9 cellular contexts compared by ENCODE assay signal in genomic region chr12:57241556-57242310, GRCh38. TPM values are rescaled to one million over a fixed set of nuclear protein-coding genes. Genes with fewer than 3 reads are reported as not detected.
DNase-seq lines count a peak whose midpoint lies in the region; TF ChIP-seq lines count a peak whose summit lies in the region.
"Had no signal": no experiment of that assay in that cellular context is flagged by ENCODE, and none has a peak within 500 bp of the region (broad histone marks: within the 10 kb centered on the region; RNA-seq: fewer than 3 reads in every experiment).

No MANE protein-coding gene starts in this region.

- H3K27ac Mint-ChIP-seq in IgD-negative memory B cell (peak overlapping the region; percentile 85 to 98 (median 96)), neural crest cell (ENCODE audit: unreplicated experiment) (no peak overlapping the region)
- no peak overlapping the region for H3K27ac Mint-ChIP-seq in activated naive CD8-positive, alpha-beta T cell treated with anti-CD3 and anti-CD28 coated beads for 36 hours

- DNase-seq in DMS 273 (lab: John Stamatoyannopoulos, UW; ENCODE audit: unreplicated experiment) (peak; percentile 50), DMS 273 treated with DMSO at 0.1 percent for 48 hours (lab: John Stamatoyannopoulos, UW) (no peak), neural crest cell (ENCODE audit: low read depth, low spot score) (no peak)
- DNase-seq in activated naive CD8-positive, alpha-beta T cell treated with anti-CD3 and anti-CD28 coated beads for 36 hours, result no peak
- no peak for DNase-seq in activated effector memory CD4-positive, alpha-beta T cell treated with Interleukin-2 at 50 U/mL for 16 hours
- DNase-seq in stimulated activated CD4-positive, alpha-beta T cell treated with anti-CD3 and anti-CD28 coated beads, Interleukin-15, amount 100 ng/mL, for 24 hours, result no peak
- no peak for DNase-seq in stimulated activated CD4-positive, alpha-beta T cell treated with anti-CD3 and anti-CD28 coated beads, Interleukin-2, amount 100 ng/mL, for 24 hours

- H3K9me3 Mint-ChIP-seq in IgD-negative memory B cell (no peaks in the 10 kb centered on the region), neural crest cell (no peaks in the 10 kb centered on the region)
- H3K9me3 Mint-ChIP-seq in activated naive CD8-positive, alpha-beta T cell treated with anti-CD3 and anti-CD28 coated beads for 36 hours, result no peaks in the 10 kb centered on the region

- H3K36me3 Mint-ChIP-seq in IgD-negative memory B cell (no peaks in the 10 kb centered on the region), neural crest cell (ENCODE audit: low read depth) (no peaks in the 10 kb centered on the region)
- peaks cover 3% of the 10 kb centered on the region for H3K36me3 Mint-ChIP-seq in activated naive CD8-positive, alpha-beta T cell treated with anti-CD3 and anti-CD28 coated beads for 36 hours

- no peak for TF ChIP-seq CTCF in neural crest cell (conservative IDR thresholded peaks at IDR 0.05)

- H3K4me1 Mint-ChIP-seq in IgD-negative memory B cell (peaks cover 36 to 47% (median 41%) of the 10 kb centered on the region in 3 donors), neural crest cell (peaks cover 57% of the 10 kb centered on the region)
- peaks cover 53% of the 10 kb centered on the region for H3K4me1 Mint-ChIP-seq in activated naive CD8-positive, alpha-beta T cell treated with anti-CD3 and anti-CD28 coated beads for 36 hours

- peaks cover 48% of the 10 kb centered on the region for H3K27me3 Mint-ChIP-seq in IgD-negative memory B cell
- peaks cover 73% of the 10 kb centered on the region for H3K27me3 Mint-ChIP-seq in activated naive CD8-positive, alpha-beta T cell treated with anti-CD3 and anti-CD28 coated beads for 36 hours
- peaks cover 80% of the 10 kb centered on the region for H3K27me3 Mint-ChIP-seq in neural crest cell (ENCODE audit: low read depth)

- H3K4me3 Mint-ChIP-seq in IgD-negative memory B cell (peak overlapping the region; percentile 88 to 96 (median 94)), neural crest cell (peak overlapping the region; percentile 90)
- peak overlapping the region; percentile 48 for H3K4me3 Mint-ChIP-seq in activated naive CD8-positive, alpha-beta T cell treated with anti-CD3 and anti-CD28 coated beads for 36 hours

RNA-seq across cellular contexts. Expression of gene STAC3, which starts 9.3 kb away (rescaled TPM):
- 2.4 TPM for polyA plus RNA-seq in IgD-negative memory B cell
- total RNA-seq in activated naive CD8-positive, alpha-beta T cell treated with anti-CD3 and anti-CD28 coated beads for 36 hours, result 1 to 10 TPM; 2.0 to 2.6 TPM
- 3.8 and 4.1 TPM in 2 replicates for total RNA-seq in neural crest cell

RNA-seq across cellular contexts. Expression of gene SHMT2, which starts 12.2 kb away (rescaled TPM):
- polyA plus RNA-seq in IgD-negative memory B cell, result 176 TPM
- total RNA-seq in activated naive CD8-positive, alpha-beta T cell treated with anti-CD3 and anti-CD28 coated beads for 36 hours, result 100 to 1,000 TPM; 517 to 532 TPM
- total RNA-seq in neural crest cell, result 225 and 230 TPM in 2 replicates

RNA-seq across cellular contexts. Expression of gene NXPH4, which starts 25.1 kb away (rescaled TPM):
- polyA plus RNA-seq in IgD-negative memory B cell, result 8.3 TPM
- total RNA-seq in activated naive CD8-positive, alpha-beta T cell treated with anti-CD3 and anti-CD28 coated beads for 36 hours, result under 1 TPM; 0.19 to 0.26 TPM
- total RNA-seq in neural crest cell, result 0.71 and 0.91 TPM in 2 replicates
- total RNA-seq: transverse colon had no signal

Comparison
In these comparisons a context has a peak if more than half of its experiments do, and no peak if none do; other contexts are left out.
1. H3K27ac Mint-ChIP-seq: peak in IgD-negative memory B cell (3 of 3); none in activated naive CD8-positive, alpha-beta T cell treated with anti-CD3 and anti-CD28 coated beads for 36 hours (single experiment) and neural crest cell (single experiment).
2. Peak in every context shown above with its lines, with median percentiles within 50 percentile points of each other: H3K4me3 Mint-ChIP-seq.